In the genomic region with DNA sequence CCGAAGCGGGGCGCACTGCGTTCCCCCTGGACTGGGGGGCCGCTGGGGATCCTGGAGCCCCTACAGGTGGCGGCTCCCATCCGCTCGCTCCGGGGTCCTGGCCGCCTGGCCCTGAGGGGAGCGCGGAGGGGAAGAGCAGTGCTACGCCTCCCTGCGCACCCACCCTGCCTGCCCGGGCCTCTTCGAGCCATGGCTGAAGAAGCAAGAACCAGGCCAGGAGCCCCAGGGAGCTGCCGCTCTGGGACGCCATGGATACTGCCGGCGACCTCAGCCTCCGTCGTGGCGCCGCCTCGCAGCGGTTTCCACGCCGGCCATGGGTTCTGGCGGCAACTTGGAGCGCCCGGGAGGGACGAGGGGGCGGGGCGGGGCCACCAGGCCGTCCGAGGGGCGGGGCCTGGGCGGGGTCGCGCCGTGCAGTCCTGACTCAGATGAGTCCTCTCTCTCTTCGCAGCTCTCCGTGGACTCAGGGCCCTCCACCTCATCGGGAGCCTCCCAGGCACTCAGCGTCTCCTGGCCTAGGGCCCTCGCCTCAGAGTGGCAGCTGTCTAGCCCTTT, we compare ENCODE assay signal across 8 cellular contexts. TPM values are rescaled to one million over a fixed set of nuclear protein-coding genes. Genes with fewer than 3 reads are reported as not detected.
DNase-seq lines count a peak whose midpoint lies in the region; ATAC-seq, FAIRE-seq and TF ChIP-seq lines count a peak whose summit lies in the region.

No MANE protein-coding gene starts in this region.

- TF ChIP-seq CTCF in fibroblast of the aortic adventitia (IDR thresholded peaks at IDR 0.05; ENCODE audit: insufficient read depth, low read length) (no peak), ovary (IDR thresholded peaks at IDR 0.05) (no peak), thoracic aorta (IDR thresholded peaks at IDR 0.05) (no peak), D721Med (IDR thresholded peaks at IDR 0.05; ENCODE audit: insufficient read depth, missing control alignments) (no peak)

- H3K27me3 ChIP-seq in ovary, result no peaks in the 10 kb centered on the region
- H3K27me3 ChIP-seq in thoracic aorta (replicated peaks; ENCODE audit: insufficient read depth), result no peaks in the 10 kb centered on the region

- no peaks in the 10 kb centered on the region for H3K4me1 ChIP-seq in ovary (ENCODE audit: insufficient read depth)
- H3K4me1 ChIP-seq in thoracic aorta (ENCODE audit: control insufficient read depth in 1 of 2, low read depth in 2 of 2), result peaks cover 3 to 13% of the 10 kb centered on the region in 2 donors

- FAIRE-seq in D721Med (lab: Jason Lieb, UNC), result no peak

- WGBS in ovary, 3 donors, result 4 to 7% (median 5%) methylated on average over 31 to 46 of the region's 46 CpGs

- no peak for TF ChIP-seq EP300 in ovary (IDR thresholded peaks at IDR 0.05)

- DNase-seq in DMS53 treated with DMSO at 0.1 percent for 48 hours (lab: John Stamatoyannopoulos, UW; ENCODE audit: unreplicated experiment) (peak; percentile 16), NCI-H460 (ENCODE audit: extremely low read depth, low read depth) (peak; percentile 19), activated T-helper 1 cell treated with Interleukin-2 at 50 U/mL for 16 hours (ENCODE audit: low read depth) (peak; percentile 62), fibroblast of the aortic adventitia (ENCODE audit: low read depth) (peak; percentile 18), ovary (peak; percentile 63 to 75 (median 65)), thoracic aorta (ENCODE audit: low spot score) (peak; percentile 35), D721Med (ENCODE audit: insufficient read length, low spot score) (no peak)

- H3K4me3 ChIP-seq in fibroblast of the aortic adventitia (ENCODE audit: low read depth, low read length) (peak overlapping the region; percentile 39), ovary (peak overlapping the region; percentile 6), thoracic aorta (peak overlapping the region; percentile 69)

- intact Hi-C loops in ovary (cut with DNase I), result no loop called here

- H3K9me3 ChIP-seq in ovary (no peaks in the 10 kb centered on the region), thoracic aorta (no peaks in the 10 kb centered on the region)

- peak; percentile 43 for ATAC-seq in thoracic aorta (ENCODE audit: insufficient number of reproducible peaks, low FRiP score, low read depth)
- no peak for ATAC-seq in GM18502 (IDR thresholded peaks at IDR 0.05; ENCODE audit: poor library complexity, unreplicated experiment)

- H3K27ac ChIP-seq in ovary (peak overlapping the region in 1 of 2 donors; percentile 21), thoracic aorta (no peak overlapping the region)

- no peak for TF ChIP-seq POLR2A in ovary (IDR thresholded peaks at IDR 0.05)

- no peaks in the 10 kb centered on the region for H3K36me3 ChIP-seq in ovary
- no peaks in the 10 kb centered on the region for H3K36me3 ChIP-seq in thoracic aorta

RNA-seq across cellular contexts. Expression of a gene that starts 50.9 kb away (rescaled TPM):
- not detected in 2 replicates for total RNA-seq in NCI-H460 (2014; rRNA removed; shearing (Covaris generic))
- not detected in 2 replicates for polyA plus RNA-seq in NCI-H460 (2014; cell fraction: nucleus; rRNA removed)
- total RNA-seq in fibroblast of the aortic adventitia (ENCODE audit: low replicate concordance), result not detected in 2 replicates
- total RNA-seq in ovary, result 10 to 100 TPM in 1 of 7 donors, 1 to 10 TPM in 6; 2.6 to 10.8 (median 4.3) TPM
- 1 to 10 TPM in 1 of 2 donors, under 1 TPM in 1; 0.63 to 2.9 TPM for polyA plus RNA-seq in ovary
- total RNA-seq in thoracic aorta, result 1 to 10 TPM in 1 of 2 donors, not detected in 1; 1.5 TPM

Comparison
In these comparisons a context has a peak if more than half of its experiments do, and no peak if none do; other contexts are left out.
1. H3K4me3 ChIP-seq: peak in every context shown above with its lines; median percentile 69 in thoracic aorta; 39 in fibroblast of the aortic adventitia; 6 in ovary.